In the genomic region with DNA sequence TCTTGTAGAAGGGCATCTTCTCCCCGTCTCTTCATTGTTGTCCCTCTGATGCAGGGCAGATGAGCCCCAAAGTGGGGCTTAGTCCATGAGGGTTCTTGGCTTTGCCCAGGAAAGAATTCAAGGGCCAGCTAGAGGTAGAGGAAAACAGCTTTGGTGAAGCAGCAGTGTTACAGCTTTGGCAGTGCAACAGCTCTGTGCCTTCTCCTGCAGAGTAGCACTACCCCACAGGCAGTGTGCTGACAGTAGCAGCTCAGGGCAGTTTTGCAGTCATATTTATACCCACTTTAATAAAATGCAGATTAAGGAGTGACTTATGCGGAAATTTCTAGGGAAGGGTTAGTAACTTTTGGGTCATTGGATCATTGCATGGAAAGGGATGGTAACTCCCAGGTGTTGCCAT, we compare ENCODE assay signal across 28 cellular contexts.
"Had no signal": no experiment of that assay in that cellular context is flagged by ENCODE, and none has a peak within 500 bp of the region (broad histone marks: within the 10 kb centered on the region; RNA-seq: fewer than 3 reads in every experiment).

No MANE protein-coding gene starts in this region.

- DNase-seq: cortex of kidney; effector memory CD8-positive, alpha-beta T cell; erythroblast; esophagus squamous epithelium; foreskin melanocyte; glutamatergic neuron; heart right ventricle; hippocampal formation; immature natural killer cell; islet precursor cell; kidney glomerular epithelial cell; left colon; left ventricle myocardium inferior; lower lobe of right lung; natural killer cell; pancreas; right lobe of liver; small intestine; stimulated activated CD4-positive, alpha-beta T cell treated with anti-CD3 and anti-CD28 coated beads, Interleukin-15, amount 100 ng/mL, for 24 hours; stimulated activated CD4-positive, alpha-beta T cell treated with anti-CD3 and anti-CD28 coated beads, Interleukin-2, amount 100 ng/mL, for 48 hours; stimulated activated naive CD4-positive, alpha-beta T cell; stimulated activated naive CD8-positive, alpha-beta T cell treated with anti-CD3 and anti-CD28 coated beads, Interleukin-15, amount 100 ng/mL, for 72 hours; transverse colon; upper lobe of right lung; uterus had no signal

- H3K36me3 Mint-ChIP-seq: immature natural killer cell, memory B cell, natural killer cell had no signal

- ATAC-seq: effector memory CD8-positive, alpha-beta T cell; left colon; lower lobe of right lung; natural killer cell; pancreas; right lobe of liver; stimulated activated naive CD8-positive, alpha-beta T cell treated with anti-CD3 and anti-CD28 coated beads, Interleukin-15, amount 100 ng/mL, for 72 hours; upper lobe of right lung had no signal

- H3K4me3 ChIP-seq: esophagus squamous epithelium, heart right ventricle, left ventricle myocardium inferior, lower lobe of right lung, pancreas, right lobe of liver, suprapubic skin, transverse colon, upper lobe of right lung, uterus had no signal

- H3K4me1 Mint-ChIP-seq: immature natural killer cell; memory B cell; natural killer cell; stimulated activated naive CD8-positive, alpha-beta T cell treated with anti-CD3 and anti-CD28 coated beads, Interleukin-15, amount 100 ng/mL, for 72 hours had no signal

- H3K4me1 ChIP-seq: pancreas, right lobe of liver, upper lobe of right lung, uterus had no signal

- H3K36me3 ChIP-seq: esophagus squamous epithelium, heart right ventricle, left ventricle myocardium inferior, lower lobe of right lung, neutrophil, pancreas, right lobe of liver, suprapubic skin, transverse colon, upper lobe of right lung, uterus had no signal

- H3K27ac ChIP-seq: esophagus squamous epithelium, heart right ventricle, left ventricle myocardium inferior, lower lobe of right lung, neutrophil, pancreas, right lobe of liver, suprapubic skin, transverse colon, upper lobe of right lung, uterus had no signal

- H3K27me3 ChIP-seq: heart right ventricle, pancreas, right lobe of liver, suprapubic skin, transverse colon, upper lobe of right lung, uterus had no signal

- H3K9me3 ChIP-seq: esophagus squamous epithelium, heart right ventricle, left ventricle myocardium inferior, lower lobe of right lung, neutrophil, pancreas, right lobe of liver, suprapubic skin, transverse colon, upper lobe of right lung, uterus had no signal

- H3K4me3 Mint-ChIP-seq: effector memory CD8-positive, alpha-beta T cell; immature natural killer cell; memory B cell; natural killer cell; stimulated activated naive CD8-positive, alpha-beta T cell treated with anti-CD3 and anti-CD28 coated beads, Interleukin-15, amount 100 ng/mL, for 72 hours had no signal

- H3K9me3 Mint-ChIP-seq: effector memory CD8-positive, alpha-beta T cell; immature natural killer cell; memory B cell; natural killer cell; stimulated activated naive CD8-positive, alpha-beta T cell treated with anti-CD3 and anti-CD28 coated beads, Interleukin-15, amount 100 ng/mL, for 72 hours had no signal

- H3K27ac Mint-ChIP-seq: effector memory CD8-positive, alpha-beta T cell; immature natural killer cell; memory B cell; natural killer cell; stimulated activated naive CD8-positive, alpha-beta T cell treated with anti-CD3 and anti-CD28 coated beads, Interleukin-15, amount 100 ng/mL, for 72 hours had no signal
